In the genomic region with DNA sequence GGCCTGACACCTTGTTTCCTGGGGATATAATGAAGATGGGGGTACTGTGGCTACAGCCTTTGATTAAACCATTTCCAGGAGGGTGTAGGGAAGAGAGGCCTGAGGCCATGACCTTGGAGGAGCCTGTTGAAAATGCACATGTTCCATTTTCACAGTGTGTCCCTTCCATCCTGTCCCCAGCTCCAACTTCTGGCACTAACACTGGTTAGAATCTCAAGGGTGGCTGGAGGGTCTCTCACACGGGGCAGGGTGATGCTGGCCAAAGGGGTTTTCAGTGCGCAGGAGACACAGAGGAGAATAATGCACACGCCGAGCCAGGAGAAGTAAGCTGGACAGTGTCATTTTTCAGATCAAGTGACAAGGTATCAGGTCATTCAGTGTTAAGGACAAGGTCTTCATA, we compare ENCODE assay signal across 29 cellular contexts. TPM values are rescaled to one million over a fixed set of nuclear protein-coding genes. Genes with fewer than 3 reads are reported as not detected.
A peak's percentile ranks its signal among the peaks of the same experiment; 100 is the strongest.
DNase-seq lines count a peak whose midpoint lies in the region; ATAC-seq, FAIRE-seq and TF ChIP-seq lines count a peak whose summit lies in the region.
"Had no signal": no experiment of that assay in that cellular context is flagged by ENCODE, and none has a peak within 500 bp of the region (broad histone marks: within the 10 kb centered on the region; RNA-seq: fewer than 3 reads in every experiment).

No MANE protein-coding gene starts in this region.

- H3K79me2 ChIP-seq in parathyroid adenoma, result no peaks in the 10 kb centered on the region

- H3K4me1 ChIP-seq in esophagus muscularis mucosa (no peaks in the 10 kb centered on the region), parathyroid adenoma (peaks cover 43% of the 10 kb centered on the region)
- H3K4me1 ChIP-seq: BE2C had no signal

- intact Hi-C loops in esophagus muscularis mucosa (cut with DNase I), result no loop called here

- H3K9me3 ChIP-seq in esophagus muscularis mucosa (no peaks in the 10 kb centered on the region), parathyroid adenoma (ENCODE audit: control insufficient read depth, low read length) (no peaks in the 10 kb centered on the region)
- H3K9me3 ChIP-seq: BE2C, BLaER1 had no signal

- no peaks in the 10 kb centered on the region for H3K27me3 ChIP-seq in bronchial epithelial cell (ENCODE audit: control insufficient read depth, insufficient read depth, low read length)
- H3K27me3 ChIP-seq in esophagus muscularis mucosa, result peaks cover 0 to 8% (median 0%) of the 10 kb centered on the region in 4 donors
- H3K27me3 ChIP-seq in parathyroid adenoma (ENCODE audit: control insufficient read depth, insufficient read depth, low read length), result no peaks in the 10 kb centered on the region
- H3K27me3 ChIP-seq: BE2C, BLaER1 had no signal

- H3K27me3 Mint-ChIP-seq in stimulated activated naive B cell treated with anti-CD40 and anti-IgM and Interleukin-4, amounts not matched to agents 10 μg/mL and 1 μg/mL and 100 μg/mL, for 72 hours, result peaks cover 0 to 7% of the 10 kb centered on the region in 2 donors

- no peak for ATAC-seq in stimulated activated naive B cell treated with anti-CD40 and anti-IgM and Interleukin-4, amounts not matched to agents 10 μg/mL and 1 μg/mL and 100 μg/mL, for 72 hours (replicated peaks)
- ATAC-seq: GM12878 had no signal

- no peak overlapping the region for H3K4me2 ChIP-seq in parathyroid adenoma (ENCODE audit: low read length)
- H3K4me2 ChIP-seq: BLaER1 had no signal

- TF ChIP-seq CTCF in bronchial epithelial cell (IDR thresholded peaks at IDR 0.05; ENCODE audit: insufficient read depth, low read length, severe bottlenecking) (no peak), esophagus muscularis mucosa (IDR thresholded peaks at IDR 0.05) (no peak), parathyroid adenoma (IDR thresholded peaks at IDR 0.05) (no peak)

- H3K4me1 Mint-ChIP-seq in stimulated activated naive B cell treated with anti-CD40 and anti-IgM and Interleukin-4, amounts not matched to agents 10 μg/mL and 1 μg/mL and 100 μg/mL, for 72 hours, result peaks cover 6 to 17% of the 10 kb centered on the region in 2 donors
- H3K4me1 Mint-ChIP-seq: CD14-positive monocyte; CD4-positive, CD25-positive, alpha-beta regulatory T cell; CD8-positive, alpha-beta memory T cell had no signal

- no peak for TF ChIP-seq EP300 in esophagus muscularis mucosa (IDR thresholded peaks at IDR 0.05)

- WGBS in esophagus muscularis mucosa, result 78% methylated on average over 4 of the region's 4 CpGs

- no peak overlapping the region for H3K27ac ChIP-seq in esophagus muscularis mucosa (replicated peaks in 1 of 4)
- H3K27ac ChIP-seq in parathyroid adenoma, result peak overlapping the region; percentile 85
- H3K27ac ChIP-seq: BLaER1 had no signal

- FAIRE-seq in bronchial epithelial cell (lab: Jason Lieb, UNC), result peak; percentile 84
- FAIRE-seq: A204.1, GM12878, GM12892, GM18507, GM19239 had no signal

- H3K36me3 Mint-ChIP-seq in stimulated activated naive B cell treated with anti-CD40 and anti-IgM and Interleukin-4, amounts not matched to agents 10 μg/mL and 1 μg/mL and 100 μg/mL, for 72 hours, result peaks cover 0 to 9% of the 10 kb centered on the region in 2 donors
- H3K36me3 Mint-ChIP-seq: CD14-positive monocyte; CD4-positive, alpha-beta memory T cell; CD4-positive, CD25-positive, alpha-beta regulatory T cell; CD8-positive, alpha-beta memory T cell had no signal

- H3K9ac ChIP-seq in parathyroid adenoma, result no peak overlapping the region
- H3K9ac ChIP-seq: BLaER1 had no signal

- peaks cover 4 to 6% of the 10 kb centered on the region in 2 donors for H3K9me3 Mint-ChIP-seq in stimulated activated naive B cell treated with anti-CD40 and anti-IgM and Interleukin-4, amounts not matched to agents 10 μg/mL and 1 μg/mL and 100 μg/mL, for 72 hours

- no peak for TF ChIP-seq POLR2A in esophagus muscularis mucosa (IDR thresholded peaks at IDR 0.05; ENCODE audit: low read depth)

- no peak overlapping the region for H3K27ac Mint-ChIP-seq in stimulated activated naive B cell treated with anti-CD40 and anti-IgM and Interleukin-4, amounts not matched to agents 10 μg/mL and 1 μg/mL and 100 μg/mL, for 72 hours
- H3K27ac Mint-ChIP-seq: CD4-positive, alpha-beta memory T cell; CD4-positive, CD25-positive, alpha-beta regulatory T cell; CD8-positive, alpha-beta memory T cell had no signal

- H3K4me3 Mint-ChIP-seq in stimulated activated naive B cell treated with anti-CD40 and anti-IgM and Interleukin-4, amounts not matched to agents 10 μg/mL and 1 μg/mL and 100 μg/mL, for 72 hours, result no peak overlapping the region
- H3K4me3 Mint-ChIP-seq: CD14-positive monocyte; CD4-positive, alpha-beta memory T cell; CD4-positive, CD25-positive, alpha-beta regulatory T cell; CD8-positive, alpha-beta memory T cell had no signal

- H2AFZ ChIP-seq in parathyroid adenoma, result peak overlapping the region; percentile 78

- H3K4me3 ChIP-seq in bronchial epithelial cell (ENCODE audit: low read depth, low read length) (no peak overlapping the region), esophagus muscularis mucosa (no peak overlapping the region), parathyroid adenoma (ENCODE audit: low read depth, low read length) (no peak overlapping the region)
- H3K4me3 ChIP-seq: BLaER1, GM12878 had no signal

- DNase-seq in bronchial epithelial cell (ENCODE audit: low read depth), result no peak
- peak; percentile 80 for DNase-seq in esophagus muscularis mucosa (ENCODE audit: extremely low spot score)
- no peak for DNase-seq in stimulated activated naive B cell treated with anti-CD40 and anti-IgM and Interleukin-4, amounts not matched to agents 10 μg/mL and 1 μg/mL and 100 μg/mL, for 72 hours
- DNase-seq in NCI-H524 treated with DMSO at 0.1 percent for 48 hours (lab: John Stamatoyannopoulos, UW), result no peak
- DNase-seq: 8988T; ACHN; BE2C; C1 segment of cervical spinal cord; CD4-positive, alpha-beta memory T cell; CD4-positive, CD25-positive, alpha-beta regulatory T cell; CD8-positive, alpha-beta memory T cell; COR-L47; DMS 273 treated with DMSO at 0.1 percent for 48 hours; DMS153; DMS53; DMS79; DND-41; EL; GDM1 had no signal

- H3K36me3 ChIP-seq in bronchial epithelial cell (ENCODE audit: control insufficient read depth, insufficient read depth, low read length) (no peaks in the 10 kb centered on the region), esophagus muscularis mucosa (no peaks in the 10 kb centered on the region), parathyroid adenoma (ENCODE audit: control insufficient read depth, insufficient read depth, low read length) (no peaks in the 10 kb centered on the region)
- H3K36me3 ChIP-seq: BE2C, BLaER1 had no signal

RNA-seq across cellular contexts. Expression of a gene that starts 36.5 kb away (rescaled TPM):
- total RNA-seq in bronchial epithelial cell, result not detected in 2 replicates
- total RNA-seq in esophagus muscularis mucosa, result under 1 TPM in 1 of 4 donors, not detected in 3; 0.13 TPM
- total RNA-seq: A673; CD4-positive, alpha-beta memory T cell; CD4-positive, CD25-positive, alpha-beta regulatory T cell; CD8-positive, alpha-beta memory T cell; G401; GM12878 had no signal
